1 cellular context compared by ENCODE assay signal in genomic region chr16:4358831-4359561, GRCh38.
TF ChIP-seq lines count a peak whose summit lies in the region.

No MANE protein-coding gene starts in this region.

TF ChIP-seq in GM12878, 131 proteins besides CTCF, POLR2A, EP300 and RAD21 (continued from another document):
- TF ChIP-seq, protein P1, sequence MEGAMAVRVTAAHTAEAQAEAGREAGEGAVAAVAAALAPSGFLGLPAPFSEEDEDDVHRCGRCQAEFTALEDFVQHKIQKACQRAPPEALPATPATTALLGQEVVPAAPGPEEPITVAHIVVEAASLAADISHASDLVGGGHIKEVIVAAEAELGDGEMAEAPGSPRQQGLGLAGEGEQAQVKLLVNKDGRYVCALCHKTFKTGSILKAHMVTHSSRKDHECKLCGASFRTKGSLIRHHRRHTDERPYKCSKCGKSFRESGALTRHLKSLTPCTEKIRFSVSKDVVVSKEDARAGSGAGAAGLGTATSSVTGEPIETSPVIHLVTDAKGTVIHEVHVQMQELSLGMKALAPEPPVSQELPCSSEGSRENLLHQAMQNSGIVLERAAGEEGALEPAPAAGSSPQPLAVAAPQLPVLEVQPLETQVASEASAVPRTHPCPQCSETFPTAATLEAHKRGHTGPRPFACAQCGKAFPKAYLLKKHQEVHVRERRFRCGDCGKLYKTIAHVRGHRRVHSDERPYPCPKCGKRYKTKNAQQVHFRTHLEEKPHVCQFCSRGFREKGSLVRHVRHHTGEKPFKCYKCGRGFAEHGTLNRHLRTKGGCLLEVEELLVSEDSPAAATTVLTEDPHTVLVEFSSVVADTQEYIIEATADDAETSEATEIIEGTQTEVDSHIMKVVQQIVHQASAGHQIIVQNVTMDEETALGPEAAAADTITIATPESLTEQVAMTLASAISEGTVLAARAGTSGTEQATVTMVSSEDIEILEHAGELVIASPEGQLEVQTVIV (IDR thresholded peaks at IDR 0.05; ENCODE audit: borderline replicate concordance, partially characterized antibody): no peak
- TF ChIP-seq SMC3 (IDR thresholded peaks at IDR 0.05; ENCODE audit: borderline replicate concordance, low read length) (peak; percentile 60), TARDBP (IDR thresholded peaks at IDR 0.05; ENCODE audit: borderline replicate concordance) (0 out of 2 replicates have a peak, but pooled peaks have one; percentile 16), NR2F1 (conservative IDR thresholded peaks at IDR 0.05) (peak; percentile 54), CREB1 (IDR thresholded peaks at IDR 0.05; ENCODE audit: low read depth) (no peak), SPI1 (IDR thresholded peaks at IDR 0.05; ENCODE audit: borderline replicate concordance, insufficient read depth, low read depth, low read length) (no peak), YY1 (IDR thresholded peaks at IDR 0.05; ENCODE audit: low read depth, low read length) (0 out of 2 replicates have a peak, but pooled peaks have one; percentile 31), EGR1 (IDR thresholded peaks at IDR 0.05; ENCODE audit: borderline replicate concordance in 1 of 2, low read depth in 2 of 2, low read length in 2 of 2) (no peak), JUNB (IDR thresholded peaks at IDR 0.05) (no peak), NR2C2 (IDR thresholded peaks at IDR 0.05; ENCODE audit: borderline replicate concordance, control insufficient read depth, insufficient read length, low read depth) (no peak), RUNX3 (IDR thresholded peaks at IDR 0.05; ENCODE audit: low read length) (peak; percentile 38; the same call in 1 of the 2 replicates)
